In genomic region chr12:81207173-81207572, GRCh38 we compare ENCODE assay signal across 17 cellular contexts.
"Had no signal": no experiment of that assay in that cellular context is flagged by ENCODE, and none has a peak within 500 bp of the region (broad histone marks: within the 10 kb centered on the region; RNA-seq: fewer than 3 reads in every experiment).

No MANE protein-coding gene starts in this region.

- H3K4me1 Mint-ChIP-seq: memory B cell, natural killer cell had no signal

- H3K27ac Mint-ChIP-seq: activated naive CD8-positive, alpha-beta T cell; dendritic cell treated with granulocyte-macrophage colony-stimulating factor and Interleukin-4, amounts not matched to agents 40 ng/mL and 50 ng/mL, for 4 days; effector memory CD8-positive, alpha-beta T cell; memory B cell; natural killer cell; stimulated activated naive CD8-positive, alpha-beta T cell treated with anti-CD3 and anti-CD28 coated beads, Interleukin-15, Interleukin-2, amounts not matched to agents 100 ng/mL and 50 ng/mL, for 24 hours had no signal

- H3K27me3 ChIP-seq: tibial nerve had no signal

- ATAC-seq: effector memory CD8-positive, alpha-beta T cell; natural killer cell had no signal

- H3K4me3 ChIP-seq: tibial nerve had no signal

- H3K27me3 Mint-ChIP-seq: activated naive CD8-positive, alpha-beta T cell; dendritic cell treated with granulocyte-macrophage colony-stimulating factor and Interleukin-4, amounts not matched to agents 40 ng/mL and 50 ng/mL, for 4 days; effector memory CD8-positive, alpha-beta T cell; memory B cell; progenitor cell of endocrine pancreas; stimulated activated naive CD8-positive, alpha-beta T cell treated with anti-CD3 and anti-CD28 coated beads, Interleukin-15, Interleukin-2, amounts not matched to agents 100 ng/mL and 50 ng/mL, for 24 hours had no signal

- H3K36me3 ChIP-seq: tibial nerve, WERI-Rb-1 had no signal

- DNase-seq: activated CD4-positive, alpha-beta T cell treated with anti-CD3 and anti-CD28 coated beads, Interleukin-2, amount 50 U/mL, for 48 hours; activated gamma-delta T cell; effector memory CD8-positive, alpha-beta T cell; foreskin fibroblast; hippocampal formation; left ventricle myocardium superior; natural killer cell; stimulated activated CD4-positive, alpha-beta T cell treated with anti-CD3 and anti-CD28 coated beads, Interleukin-12 subunit alpha, Interleukin-12 subunit beta, amount 100 ng/mL, for 4 hours; stimulated activated CD4-positive, alpha-beta T cell treated with anti-CD3 and anti-CD28 coated beads, Interleukin-2, amount 100 ng/mL, for 48 hours; T-helper 2 cell; WERI-Rb-1 had no signal

- H3K9me3 Mint-ChIP-seq: dendritic cell treated with granulocyte-macrophage colony-stimulating factor and Interleukin-4, amounts not matched to agents 40 ng/mL and 50 ng/mL, for 4 days had no signal

- H3K9me3 ChIP-seq: tibial nerve had no signal

- H3K36me3 Mint-ChIP-seq: activated naive CD8-positive, alpha-beta T cell; memory B cell; natural killer cell had no signal

- H3K27ac ChIP-seq: tibial nerve, WERI-Rb-1 had no signal

- H3K4me3 Mint-ChIP-seq: activated naive CD8-positive, alpha-beta T cell; dendritic cell treated with granulocyte-macrophage colony-stimulating factor and Interleukin-4, amounts not matched to agents 40 ng/mL and 50 ng/mL, for 4 days; effector memory CD8-positive, alpha-beta T cell; memory B cell; natural killer cell; stimulated activated naive CD8-positive, alpha-beta T cell treated with anti-CD3 and anti-CD28 coated beads, Interleukin-15, Interleukin-2, amounts not matched to agents 100 ng/mL and 50 ng/mL, for 24 hours had no signal
